In genomic region chr18:58355243-58355642, GRCh38 we compare ENCODE assay signal across 19 cellular contexts.
"Had no signal": no experiment of that assay in that cellular context is flagged by ENCODE, and none has a peak within 500 bp of the region (broad histone marks: within the 10 kb centered on the region; RNA-seq: fewer than 3 reads in every experiment).

No MANE protein-coding gene starts in this region.

- H3K9me3 ChIP-seq: left ventricle myocardium inferior, prostate gland, right atrium auricular region, tibial artery had no signal

- H3K27me3 ChIP-seq: cardiac muscle cell, right atrium auricular region, tibial artery had no signal

- H3K4me3 ChIP-seq: cardiac muscle cell, left ventricle myocardium inferior, prostate gland, right atrium auricular region, tibial artery had no signal

- DNase-seq: activated CD4-positive, alpha-beta T cell treated with anti-CD3 and anti-CD28 coated beads, Interleukin-2, amount 50 U/mL, for 4 hours; activated CD8-positive, alpha-beta memory T cell treated with anti-CD3 and anti-CD28 coated beads for 24 hours; activated CD8-positive, alpha-beta memory T cell treated with anti-CD3 and anti-CD28 coated beads, Interleukin-2, amount 50 U/mL, for 48 hours; activated naive CD4-positive, alpha-beta T cell treated with Interleukin-2 at 50 U/mL for 16 hours; activated naive CD8-positive, alpha-beta T cell treated with anti-CD3 and anti-CD28 coated beads for 36 hours; activated T-cell treated with anti-CD3 and anti-CD28 coated beads, Interleukin-2, amount 50 U/mL, for 4 hours; foreskin fibroblast; immature natural killer cell; kidney glomerular epithelial cell; left ventricle myocardium inferior; natural killer cell; stimulated activated CD4-positive, alpha-beta T cell treated with anti-CD3 and anti-CD28 coated beads, Interleukin-12 subunit alpha, Interleukin-12 subunit beta, amount 100 ng/mL, for 4 hours; stimulated activated CD4-positive, alpha-beta T cell treated with anti-CD3 and anti-CD28 coated beads, Interleukin-1b, Interleukin-23, amount 100 ng/mL, for 48 hours; substantia nigra; T-helper 9 cell; tibial artery had no signal

- H3K4me1 ChIP-seq: left ventricle myocardium inferior, prostate gland, right atrium auricular region, tibial artery had no signal

- H3K27ac ChIP-seq: cardiac muscle cell, left ventricle myocardium inferior, prostate gland, right atrium auricular region, tibial artery had no signal

- H3K36me3 ChIP-seq: prostate gland had no signal

- ATAC-seq: activated T-cell treated with anti-CD3 and anti-CD28 coated beads, Interleukin-2, amount 50 U/mL, for 4 hours; natural killer cell had no signal
